ENCODE assay signal across 29 cellular contexts in the genomic region with DNA sequence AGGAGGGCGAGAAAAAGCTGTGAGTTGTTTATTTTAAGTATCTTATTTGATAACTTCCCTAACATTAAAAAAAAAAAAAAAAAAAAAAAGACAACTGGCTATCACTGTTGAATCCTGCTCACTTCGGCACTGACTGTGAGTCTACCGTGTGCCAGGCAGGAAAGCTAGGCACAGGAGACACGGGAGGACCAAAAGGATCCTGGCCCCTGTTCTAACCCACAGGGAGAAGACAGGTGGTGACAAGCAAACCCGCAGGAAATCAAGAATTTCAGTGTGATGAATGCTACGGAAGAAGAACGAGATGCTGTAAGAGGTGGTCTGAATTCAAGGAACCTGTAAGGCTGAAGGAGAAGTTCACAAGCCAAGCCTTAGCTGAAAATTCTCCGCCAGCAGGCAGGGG.
"Had no signal": no experiment of that assay in that cellular context is flagged by ENCODE, and none has a peak within 500 bp of the region (broad histone marks: within the 10 kb centered on the region; RNA-seq: fewer than 3 reads in every experiment).

No MANE protein-coding gene starts in this region.

- H3K9me3 ChIP-seq: esophagus squamous epithelium, heart right ventricle, lower lobe of right lung, prostate gland, right atrium auricular region, suprapubic skin, transverse colon, upper lobe of right lung, uterus had no signal

- H3K27me3 ChIP-seq: esophagus squamous epithelium, heart right ventricle, right atrium auricular region, suprapubic skin, transverse colon, upper lobe of right lung, uterus had no signal

- DNase-seq: dermis blood vessel endothelial cell; effector memory CD4-positive, alpha-beta T cell; erythroblast; esophagus squamous epithelium; foreskin melanocyte; glutamatergic neuron; heart right ventricle; hippocampal formation; kidney glomerular epithelial cell; left colon; left ventricle myocardium superior; lower lobe of right lung; naive thymus-derived CD8-positive, alpha-beta T cell; nephron progenitor cell; nucleus accumbens; stimulated activated CD4-positive, alpha-beta T cell treated with anti-CD3 and anti-CD28 coated beads, Interleukin-12 subunit alpha, Interleukin-12 subunit beta, amount 100 ng/mL, for 4 hours; stimulated activated CD4-positive, alpha-beta T cell treated with anti-CD3 and anti-CD28 coated beads, Interleukin-1b, Interleukin-23, amount 100 ng/mL, for 48 hours; stimulated activated CD4-positive, alpha-beta T cell treated with anti-CD3 and anti-CD28 coated beads, Interleukin-4, amount 100 ng/mL, for 1 hour; stimulated activated CD8-positive, alpha-beta memory T cell treated with anti-CD3 and anti-CD28 coated beads, Interleukin-4, amount 100 ng/mL, for 48 hours; stimulated activated naive CD4-positive, alpha-beta T cell; stimulated activated naive CD8-positive, alpha-beta T cell treated with anti-CD3 and anti-CD28 coated beads, Interleukin-15, amount 100 ng/mL, for 72 hours; transverse colon; upper lobe of right lung; uterus had no signal

- ATAC-seq: heart right ventricle; left colon; left ventricle myocardium superior; lower lobe of right lung; naive thymus-derived CD8-positive, alpha-beta T cell; sciatic nerve; stimulated activated naive CD8-positive, alpha-beta T cell treated with anti-CD3 and anti-CD28 coated beads, Interleukin-15, amount 100 ng/mL, for 72 hours; upper lobe of right lung had no signal

- H3K27ac ChIP-seq: esophagus squamous epithelium, heart right ventricle, lower lobe of right lung, prostate gland, right atrium auricular region, suprapubic skin, transverse colon, upper lobe of right lung, uterus had no signal

- H3K4me3 ChIP-seq: esophagus squamous epithelium, heart right ventricle, lower lobe of right lung, prostate gland, right atrium auricular region, smooth muscle cell, suprapubic skin, transverse colon, upper lobe of right lung, uterus had no signal

- H3K36me3 ChIP-seq: lower lobe of right lung, prostate gland, right atrium auricular region, upper lobe of right lung, uterus had no signal

- H3K4me1 ChIP-seq: prostate gland had no signal
